ENCODE assay signal across 7 cellular contexts in the genomic region with DNA sequence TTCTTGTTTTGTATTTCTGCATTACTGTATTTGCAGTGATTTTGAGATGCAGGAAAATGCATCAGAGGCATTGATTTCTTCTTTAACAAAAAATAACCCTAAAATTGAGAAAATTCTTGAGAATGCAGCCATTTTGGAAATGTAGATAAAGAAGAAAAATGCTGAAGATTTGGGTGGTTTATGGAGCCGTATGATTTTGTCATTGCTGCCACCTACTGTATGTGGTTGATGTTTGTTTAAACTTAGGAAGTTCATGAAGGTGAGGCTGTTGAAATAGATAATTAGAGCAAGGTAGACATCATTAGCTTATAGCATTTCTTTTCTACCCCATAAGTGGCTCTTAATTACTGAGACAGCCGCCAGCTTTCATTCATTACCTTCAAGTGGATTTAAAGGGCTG.
A peak's percentile ranks its signal among the peaks of the same experiment; 100 is the strongest.
DNase-seq lines count a peak whose midpoint lies in the region; ATAC-seq and TF ChIP-seq lines count a peak whose summit lies in the region.

No MANE protein-coding gene starts in this region.

- no peak for ATAC-seq in GM18505 (IDR thresholded peaks at IDR 0.05; ENCODE audit: unreplicated experiment)
- no peak for ATAC-seq in HG02884 (IDR thresholded peaks at IDR 0.05; ENCODE audit: unreplicated experiment)

- TF ChIP-seq POLR2A in GM18505 (IDR thresholded peaks at IDR 0.05; ENCODE audit: borderline replicate concordance, extremely low read depth, insufficient read depth, insufficient read length), result no peak

- DNase-seq in G401 (ENCODE audit: low spot score), result peak; percentile 83
- DNase-seq in M059J (ENCODE audit: low read depth), result peak; percentile 40
- peak; percentile 28 for DNase-seq in left kidney (ENCODE audit: low read depth, low spot score)
- DNase-seq in posterior vena cava (ENCODE audit: low spot score), result no peak

- in situ Hi-C loops in G401 (cut with HindIII; ENCODE audit: low sequenced_read_pairs), result no loop called here

- peak overlapping the region; percentile 90 for H3K27ac ChIP-seq in VCaP

- peak; percentile 66 for TF ChIP-seq CTCF in VCaP (conservative IDR thresholded peaks at IDR 0.05)

- intact Hi-C loops in posterior vena cava (cut with DNase I), result no loop called here
